Comparison of ENCODE assay signal across 8 cellular contexts in the genomic region with DNA sequence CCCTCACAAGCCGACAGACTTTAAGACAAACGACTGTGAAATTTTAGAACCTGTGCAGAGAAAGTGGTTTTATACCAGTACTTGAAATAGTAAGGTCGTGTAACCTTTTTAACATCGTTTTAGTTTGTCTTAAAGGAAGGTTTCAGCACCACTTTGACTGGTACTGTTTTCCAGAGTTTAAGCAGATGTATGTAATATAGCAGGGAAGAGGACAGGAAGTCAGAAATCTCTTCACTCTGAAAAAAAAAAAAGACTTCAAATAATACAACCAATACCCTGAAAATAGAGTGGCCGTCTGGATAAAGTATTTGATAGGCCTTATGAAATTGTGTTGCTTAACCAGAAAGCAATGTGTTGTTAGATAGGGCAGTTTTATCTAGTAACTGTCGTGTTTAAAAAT. TPM values are rescaled to one million over a fixed set of nuclear protein-coding genes. Genes with fewer than 3 reads are reported as not detected.
DNase-seq lines count a peak whose midpoint lies in the region; ATAC-seq and TF ChIP-seq lines count a peak whose summit lies in the region.

No MANE protein-coding gene starts in this region.

- no peaks in the 10 kb centered on the region for H3K27me3 ChIP-seq in tibial nerve

- H3K27me3 Mint-ChIP-seq in activated T-cell treated with anti-CD3 and anti-CD28 coated beads, Interleukin-2, amount 50 U/mL, for 4 hours (ENCODE audit: low read depth): peaks cover 9% of the 10 kb centered on the region
- peaks cover 49% of the 10 kb centered on the region for H3K27me3 Mint-ChIP-seq in activated naive CD8-positive, alpha-beta T cell treated with anti-CD3 and anti-CD28 coated beads for 36 hours

- no peak for TF ChIP-seq EP300 in tibial nerve (IDR thresholded peaks at IDR 0.05)

- WGBS in tibial nerve, 2 donors: 4 to 14% methylated on average over 6 of the region's 6 CpGs

- H3K4me3 ChIP-seq in tibial nerve: peak overlapping the region; percentile 67 to 83 (median 72)

- peaks cover 8% of the 10 kb centered on the region for H3K4me1 Mint-ChIP-seq in activated T-cell treated with anti-CD3 and anti-CD28 coated beads, Interleukin-2, amount 50 U/mL, for 4 hours (ENCODE audit: low read depth)
- peaks cover 6% of the 10 kb centered on the region for H3K4me1 Mint-ChIP-seq in activated naive CD8-positive, alpha-beta T cell treated with anti-CD3 and anti-CD28 coated beads for 36 hours

- no peak for TF ChIP-seq CTCF in tibial nerve (IDR thresholded peaks at IDR 0.05)

- H3K36me3 ChIP-seq in tibial nerve: no peaks in the 10 kb centered on the region

- H3K27ac Mint-ChIP-seq in activated naive CD8-positive, alpha-beta T cell treated with anti-CD3 and anti-CD28 coated beads for 36 hours: no peak overlapping the region

- H3K4me1 ChIP-seq in tibial nerve: peaks cover 0 to 57% (median 14%) of the 10 kb centered on the region in 4 donors

- peak overlapping the region; percentile 89 to 95 (median 92) for H3K27ac ChIP-seq in tibial nerve

- no peak for DNase-seq in activated T-cell treated with anti-CD3 and anti-CD28 coated beads, Interleukin-2, amount 50 U/mL, for 4 hours
- DNase-seq in activated T-cell treated with anti-CD3 and anti-CD28 coated beads for 4 hours (no peak), iris pigment epithelial cell (ENCODE audit: low read depth) (peak; percentile 71), tibial nerve (ENCODE audit: low spot score in 2 of 2) (no peak), GM19240 (ENCODE audit: insufficient read length, low spot score) (no peak), nucleus accumbens (lab: John Stamatoyannopoulos, UW) (no peak)
- DNase-seq in activated naive CD8-positive, alpha-beta T cell treated with anti-CD3 and anti-CD28 coated beads for 36 hours: no peak

- no peaks in the 10 kb centered on the region for H3K36me3 Mint-ChIP-seq in activated T-cell treated with anti-CD3 and anti-CD28 coated beads, Interleukin-2, amount 50 U/mL, for 4 hours (ENCODE audit: insufficient read depth)
- no peaks in the 10 kb centered on the region for H3K36me3 Mint-ChIP-seq in activated naive CD8-positive, alpha-beta T cell treated with anti-CD3 and anti-CD28 coated beads for 36 hours

- H3K9me3 Mint-ChIP-seq in activated T-cell treated with anti-CD3 and anti-CD28 coated beads, Interleukin-2, amount 50 U/mL, for 4 hours: no peaks in the 10 kb centered on the region
- no peaks in the 10 kb centered on the region for H3K9me3 Mint-ChIP-seq in activated naive CD8-positive, alpha-beta T cell treated with anti-CD3 and anti-CD28 coated beads for 36 hours

- no peak for TF ChIP-seq POLR2A in tibial nerve (IDR thresholded peaks at IDR 0.05)

- no peaks in the 10 kb centered on the region for H3K9me3 ChIP-seq in tibial nerve

- H3K4me3 Mint-ChIP-seq in activated T-cell treated with anti-CD3 and anti-CD28 coated beads, Interleukin-2, amount 50 U/mL, for 4 hours: peak overlapping the region; percentile 79
- H3K4me3 Mint-ChIP-seq in activated naive CD8-positive, alpha-beta T cell treated with anti-CD3 and anti-CD28 coated beads for 36 hours: peak overlapping the region; percentile 61

- ATAC-seq in activated T-cell treated with anti-CD3 and anti-CD28 coated beads, Interleukin-2, amount 50 U/mL, for 4 hours: no peak
- no peak for ATAC-seq in HG03139 (IDR thresholded peaks at IDR 0.05; ENCODE audit: unreplicated experiment)

RNA-seq across cellular contexts. Expression of gene SPATS2L, which starts 1.5 kb away (rescaled TPM):
- 1 to 10 TPM; 6.6 to 9.5 (median 8.8) TPM for total RNA-seq in activated T-cell treated with anti-CD3 and anti-CD28 coated beads, Interleukin-2, amount 50 U/mL, for 4 hours
- 1 to 10 TPM; 8.1 to 9.4 TPM for total RNA-seq in activated naive CD8-positive, alpha-beta T cell treated with anti-CD3 and anti-CD28 coated beads for 36 hours
- total RNA-seq in tibial nerve: 10 to 100 TPM; 50.9 to 74.1 (median 57.2) TPM

Comparison
In these comparisons a context has a peak if more than half of its experiments do, and no peak if none do; other contexts are left out.
1. RNA of gene SPATS2L, which starts 1.5 kb away (total RNA-seq): 50.9 to 74.1 TPM in tibial nerve; 8.1 to 9.4 TPM in activated naive CD8-positive, alpha-beta T cell treated with anti-CD3 and anti-CD28 coated beads for 36 hours and 6.6 to 9.5 TPM in activated T-cell treated with anti-CD3 and anti-CD28 coated beads, Interleukin-2, amount 50 U/mL, for 4 hours; every median in the first group is over 4 times any median in the second.